8 cellular contexts compared by ENCODE assay signal in genomic region chr1:110106013-110106941, GRCh38. TPM values are rescaled to one million over a fixed set of nuclear protein-coding genes. Genes with fewer than 3 reads are reported as not detected.
A peak's percentile ranks its signal among the peaks of the same experiment; 100 is the strongest.
DNase-seq lines count a peak whose midpoint lies in the region; ATAC-seq and TF ChIP-seq lines count a peak whose summit lies in the region.

No MANE protein-coding gene starts in this region.

- no peaks in the 10 kb centered on the region for H3K4me1 Mint-ChIP-seq in activated naive CD4-positive, alpha-beta T cell treated with anti-CD3 and anti-CD28 coated beads, Interleukin-2, amount 10 ng/mL, durations not matched to agents 7 days and 5 days

- no peak overlapping the region for H3K4me3 ChIP-seq in GM12865 (ENCODE audit: low read depth, low read length)
- H3K4me3 ChIP-seq in SJCRH30: no peak overlapping the region

- no peaks in the 10 kb centered on the region for H3K9me3 Mint-ChIP-seq in activated naive CD4-positive, alpha-beta T cell treated with anti-CD3 and anti-CD28 coated beads, Interleukin-2, amount 10 ng/mL, durations not matched to agents 7 days and 5 days

- peaks cover 39% of the 10 kb centered on the region for H3K27me3 Mint-ChIP-seq in activated naive CD4-positive, alpha-beta T cell treated with anti-CD3 and anti-CD28 coated beads, Interleukin-2, amount 10 ng/mL, durations not matched to agents 7 days and 5 days

- TF ChIP-seq CTCF in GM12865 (IDR thresholded peaks at IDR 0.05; ENCODE audit: insufficient read depth, low read depth, low read length, missing control alignments): peak; percentile 97
- TF ChIP-seq CTCF in LNCAP (IDR thresholded peaks at IDR 0.05): peak; percentile 92

- intact Hi-C loops in head of caudate nucleus (cut with DNase I): no loop called here
- intact Hi-C loops in posterior cingulate gyrus (cut with DNase I): loop anchor here (1.0 kb wide), 1 partner anchor 53 kb away; no protein-coding TSS in a partner anchor

- no peaks in the 10 kb centered on the region for H3K4me1 ChIP-seq in SJCRH30

- DNase-seq in 8988T: peak; percentile 81
- peak; percentile 75 for DNase-seq in GM12865 (ENCODE audit: low read depth)
- DNase-seq in SJCRH30: peak; percentile 62 to 80
- DNase-seq in activated naive CD4-positive, alpha-beta T cell treated with anti-CD3 and anti-CD28 coated beads, Interleukin-2, amount 10 ng/mL, durations not matched to agents 7 days and 5 days: peak; percentile 73
- DNase-seq in head of caudate nucleus: peak; percentile 32 to 87 (median 70)
- DNase-seq in posterior cingulate gyrus: peak; percentile 27 to 95 (median 68)

- no peak overlapping the region for H3K27ac Mint-ChIP-seq in activated naive CD4-positive, alpha-beta T cell treated with anti-CD3 and anti-CD28 coated beads, Interleukin-2, amount 10 ng/mL, durations not matched to agents 7 days and 5 days

- no peak overlapping the region for H3K4me3 Mint-ChIP-seq in activated naive CD4-positive, alpha-beta T cell treated with anti-CD3 and anti-CD28 coated beads, Interleukin-2, amount 10 ng/mL, durations not matched to agents 7 days and 5 days

- no peaks in the 10 kb centered on the region for H3K36me3 ChIP-seq in SJCRH30

- no peaks in the 10 kb centered on the region for H3K9me3 ChIP-seq in SJCRH30 (replicated peaks)

- H3K36me3 Mint-ChIP-seq in activated naive CD4-positive, alpha-beta T cell treated with anti-CD3 and anti-CD28 coated beads, Interleukin-2, amount 10 ng/mL, durations not matched to agents 7 days and 5 days: no peaks in the 10 kb centered on the region

- ATAC-seq in HG03196 (IDR thresholded peaks at IDR 0.05; ENCODE audit: unreplicated experiment): no peak

- CTCF ChIA-PET in activated naive CD4-positive, alpha-beta T cell treated with anti-CD3 and anti-CD28 coated beads, Interleukin-2, amount 10 ng/mL, durations not matched to agents 7 days and 5 days (lab: Charles Lee): interaction anchor here (1.0 to 9.0 kb wide), 17 partner anchors 9 to 81 kb away, joined by 3 to 133 read pairs (median 4); no protein-coding TSS in a partner anchor

- no peak overlapping the region for H3K27ac ChIP-seq in SJCRH30

- 0 out of 2 replicates have a peak, but pooled peaks cover 10% of the 10 kb centered on the region for H3K27me3 ChIP-seq in SJCRH30

RNA-seq across cellular contexts. Expression of gene UBL4B, which starts 6.0 kb away (rescaled TPM):
- not detected in 2 replicates for total RNA-seq in SJCRH30 (2014; rRNA removed; shearing (Covaris generic))

RNA-seq across cellular contexts. Expression of gene ALX3, which starts 35.8 kb away (rescaled TPM):
- not detected in 2 replicates for total RNA-seq in SJCRH30 (2014; rRNA removed; shearing (Covaris generic))

RNA-seq across cellular contexts. Expression of gene SLC6A17, which starts 44.0 kb away (rescaled TPM):
- total RNA-seq in SJCRH30 (2014; rRNA removed; shearing (Covaris generic)): not detected in 2 replicates
